ENCODE assay signal across 1 cellular context in genomic region chr18:730692-731091, GRCh38.
TF ChIP-seq lines count a peak whose summit lies in the region.

No MANE protein-coding gene starts in this region.

TF ChIP-seq in WTC11, 78 proteins besides CTCF, POLR2A, EP300 and RAD21 (continued from another document):
- TF ChIP-seq STAT6 (CRISPR knock-in tag; conservative IDR thresholded peaks at IDR 0.05; ENCODE audit: low read depth): no peak
- TF ChIP-seq JUN (CRISPR knock-in tag; IDR thresholded peaks at IDR 0.05): no peak
